Comparison of ENCODE assay signal across 8 cellular contexts in genomic region chr11:126284829-126285228, GRCh38. TPM values are rescaled to one million over a fixed set of nuclear protein-coding genes. Genes with fewer than 3 reads are reported as not detected.
DNase-seq lines count a peak whose midpoint lies in the region; ATAC-seq, FAIRE-seq and TF ChIP-seq lines count a peak whose summit lies in the region.

No MANE protein-coding gene starts in this region.

- 92 to 97% methylated on average over 4 to 6 of the region's 6 CpGs for WGBS in endodermal cell (ENCODE audit: insufficient coverage in 1 of 2, insufficient read length in 1 of 2), 2 experiments

- H3K27ac Mint-ChIP-seq in CD4-positive, CD25-positive, alpha-beta regulatory T cell = peak overlapping the region; percentile 86 to 94 (median 88)
- no peak overlapping the region for H3K27ac Mint-ChIP-seq in endodermal cell

- peaks cover 11% of the 10 kb centered on the region for H3K36me3 Mint-ChIP-seq in CD4-positive, CD25-positive, alpha-beta regulatory T cell
- peaks cover 4% of the 10 kb centered on the region for H3K36me3 Mint-ChIP-seq in endodermal cell (ENCODE audit: low read depth)

- H3K9ac ChIP-seq in endodermal cell (ENCODE audit: extremely low read depth, low read length, poor library complexity, severe bottlenecking) = no peak overlapping the region

- H3K27me3 ChIP-seq in CD4-positive, CD25-positive, alpha-beta regulatory T cell (ENCODE audit: control insufficient read depth, insufficient read depth, low read length) = no peaks in the 10 kb centered on the region
- H3K27me3 ChIP-seq in RWPE2 (ENCODE audit: insufficient read depth, poor library complexity, severe bottlenecking) = no peaks in the 10 kb centered on the region
- H3K27me3 ChIP-seq in endodermal cell (ENCODE audit: control insufficient read depth, insufficient read depth, low read length, poor library complexity, severe bottlenecking) = peaks cover 4% of the 10 kb centered on the region

- peak overlapping the region; percentile 90 to 96 (median 92) for H3K4me3 Mint-ChIP-seq in CD4-positive, CD25-positive, alpha-beta regulatory T cell
- H3K4me3 Mint-ChIP-seq in endodermal cell = no peak overlapping the region

- peak overlapping the region; percentile 33 for H3K27ac ChIP-seq in CD4-positive, CD25-positive, alpha-beta regulatory T cell (ENCODE audit: insufficient read depth, low read length, poor library complexity, severe bottlenecking)
- H3K27ac ChIP-seq in RWPE2 (ENCODE audit: poor library complexity, severe bottlenecking) (no peak overlapping the region), endodermal cell (ENCODE audit: low read depth, low read length) (no peak overlapping the region)

- H3K4me3 ChIP-seq in CD4-positive, CD25-positive, alpha-beta regulatory T cell (ENCODE audit: low read depth, low read length) = peak overlapping the region; percentile 96
- H3K4me3 ChIP-seq in RWPE2 (ENCODE audit: severe bottlenecking) = no peak overlapping the region
- no peak overlapping the region for H3K4me3 ChIP-seq in endodermal cell (ENCODE audit: low read length)

- ATAC-seq in CD4-positive, CD25-positive, alpha-beta regulatory T cell (ENCODE audit: low read depth in 2 of 2) = peak; percentile 57 to 58
- ATAC-seq in GM19351 (IDR thresholded peaks at IDR 0.05; ENCODE audit: unreplicated experiment) (peak; percentile 63), HG03571 (IDR thresholded peaks at IDR 0.05; ENCODE audit: unreplicated experiment) (peak; percentile 45), RWPE2 (ENCODE audit: low read depth) (peak; percentile 65)

- no peak for TF ChIP-seq CTCF in RWPE2 (IDR thresholded peaks at IDR 0.05; ENCODE audit: poor library complexity, severe bottlenecking)
- TF ChIP-seq CTCF in endodermal cell (conservative IDR thresholded peaks at IDR 0.05) = no peak

- no peaks in the 10 kb centered on the region for H3K27me3 Mint-ChIP-seq in CD4-positive, CD25-positive, alpha-beta regulatory T cell
- H3K27me3 Mint-ChIP-seq in endodermal cell (ENCODE audit: insufficient read depth) = peaks cover 1% of the 10 kb centered on the region

- H3K9me3 ChIP-seq in CD4-positive, CD25-positive, alpha-beta regulatory T cell (ENCODE audit: control insufficient read depth in 2 of 2, low read length in 2 of 2) = no peaks in the 10 kb centered on the region
- no peaks in the 10 kb centered on the region for H3K9me3 ChIP-seq in RWPE2 (ENCODE audit: severe bottlenecking)
- H3K9me3 ChIP-seq in endodermal cell (ENCODE audit: control insufficient read depth, low read length) = no peaks in the 10 kb centered on the region

- H3K9me3 Mint-ChIP-seq in CD4-positive, CD25-positive, alpha-beta regulatory T cell = peaks cover 0 to 1% (median 0%) of the 10 kb centered on the region in 7 donors
- H3K9me3 Mint-ChIP-seq in endodermal cell = no peaks in the 10 kb centered on the region

- peaks cover 10% of the 10 kb centered on the region for H3K36me3 ChIP-seq in CD4-positive, CD25-positive, alpha-beta regulatory T cell (ENCODE audit: control insufficient read depth, insufficient read depth, low read length)
- H3K36me3 ChIP-seq in RWPE2 (ENCODE audit: low read depth) = peaks cover 6% of the 10 kb centered on the region
- H3K36me3 ChIP-seq in endodermal cell (ENCODE audit: control insufficient read depth, insufficient read depth, low read length) = no peaks in the 10 kb centered on the region

- peaks cover 6 to 60% (median 29%) of the 10 kb centered on the region in 4 donors for H3K4me1 Mint-ChIP-seq in CD4-positive, CD25-positive, alpha-beta regulatory T cell
- peaks cover 10% of the 10 kb centered on the region for H3K4me1 Mint-ChIP-seq in endodermal cell

- peak; percentile 72 to 81 (median 80) for DNase-seq in CD4-positive, CD25-positive, alpha-beta regulatory T cell
- DNase-seq in RWPE2 (ENCODE audit: low spot score) = peak; percentile 85
- DNase-seq in activated gamma-delta T cell treated with anti-CD3 and anti-CD28 coated beads, Interleukin-2, amount 50 U/mL, for 16 hours (ENCODE audit: low read depth) = peak; percentile 76
- DNase-seq in stimulated activated CD8-positive, alpha-beta memory T cell treated with anti-CD3 and anti-CD28 coated beads, Interleukin-4, amount 100 ng/mL, for 1 hour (ENCODE audit: low read depth in 2 of 2, low spot score in 1 of 2) = peak; percentile 59 to 76
- DNase-seq in endodermal cell = no peak

- FAIRE-seq in islet of Langerhans (lab: Jason Lieb, UNC) = peak; percentile 60

- peaks cover 29% of the 10 kb centered on the region for H3K4me1 ChIP-seq in CD4-positive, CD25-positive, alpha-beta regulatory T cell (ENCODE audit: control insufficient read depth, insufficient read depth, low read length, poor library complexity, severe bottlenecking)
- H3K4me1 ChIP-seq in RWPE2 (ENCODE audit: insufficient read depth, poor library complexity, severe bottlenecking) (peaks cover 4% of the 10 kb centered on the region), endodermal cell (ENCODE audit: control insufficient read depth, insufficient read depth, low read length) (no peaks in the 10 kb centered on the region)

RNA-seq across cellular contexts. Expression of gene TIRAP, which starts 1.9 kb away (rescaled TPM):
- 15.5 TPM for total RNA-seq in CD4-positive, CD25-positive, alpha-beta regulatory T cell
- polyA plus RNA-seq in CD4-positive, CD25-positive, alpha-beta regulatory T cell = 10 to 100 TPM in 1 of 4 donors, 1 to 10 TPM in 3; 8.1 to 11.3 (median 8.9) TPM
- total RNA-seq in endodermal cell = 10 to 100 TPM in 1 of 2 donors, 1 to 10 TPM in 1; 9.2 to 11.4 TPM
- polyA plus RNA-seq in endodermal cell (2013, experiment 1 of 2) = 5.8 TPM
- 5.9 TPM for polyA plus RNA-seq in endodermal cell (2013, experiment 2 of 2)

RNA-seq across cellular contexts. Expression of gene FOXRED1, which starts 15.9 kb away (rescaled TPM):
- total RNA-seq in CD4-positive, CD25-positive, alpha-beta regulatory T cell = 33.3 TPM
- 10 to 100 TPM; 13.9 to 20.8 (median 18.7) TPM for polyA plus RNA-seq in CD4-positive, CD25-positive, alpha-beta regulatory T cell
- total RNA-seq in endodermal cell = 10 to 100 TPM; 50.7 to 55.8 TPM
- polyA plus RNA-seq in endodermal cell (2013, experiment 1 of 2) = 42.8 TPM
- 32.7 TPM for polyA plus RNA-seq in endodermal cell (2013, experiment 2 of 2)

RNA-seq across cellular contexts. Expression of gene SRPRA, which starts 16.1 kb away (rescaled TPM):
- total RNA-seq in CD4-positive, CD25-positive, alpha-beta regulatory T cell = 182 TPM
- 100 to 1,000 TPM in 2 of 4 donors, 10 to 100 TPM in 2; 91.1 to 108 (median 97.2) TPM for polyA plus RNA-seq in CD4-positive, CD25-positive, alpha-beta regulatory T cell
- 10 to 100 TPM; 68.4 to 79.2 TPM for total RNA-seq in endodermal cell
- polyA plus RNA-seq in endodermal cell (2013, experiment 1 of 2) = 66.9 TPM
- polyA plus RNA-seq in endodermal cell (2013, experiment 2 of 2) = 59.0 TPM

RNA-seq across cellular contexts. Expression of gene DCPS, which starts 19.0 kb away (rescaled TPM):
- total RNA-seq in CD4-positive, CD25-positive, alpha-beta regulatory T cell = 18.1 TPM
- polyA plus RNA-seq in CD4-positive, CD25-positive, alpha-beta regulatory T cell = 10 to 100 TPM; 42.3 to 57.6 (median 49.7) TPM
- total RNA-seq in endodermal cell = 10 to 100 TPM; 19.0 to 22.6 TPM
- polyA plus RNA-seq in endodermal cell (2013, experiment 1 of 2) = 20.5 TPM
- 19.2 TPM for polyA plus RNA-seq in endodermal cell (2013, experiment 2 of 2)
